1 cellular context compared by ENCODE assay signal in the genomic region with DNA sequence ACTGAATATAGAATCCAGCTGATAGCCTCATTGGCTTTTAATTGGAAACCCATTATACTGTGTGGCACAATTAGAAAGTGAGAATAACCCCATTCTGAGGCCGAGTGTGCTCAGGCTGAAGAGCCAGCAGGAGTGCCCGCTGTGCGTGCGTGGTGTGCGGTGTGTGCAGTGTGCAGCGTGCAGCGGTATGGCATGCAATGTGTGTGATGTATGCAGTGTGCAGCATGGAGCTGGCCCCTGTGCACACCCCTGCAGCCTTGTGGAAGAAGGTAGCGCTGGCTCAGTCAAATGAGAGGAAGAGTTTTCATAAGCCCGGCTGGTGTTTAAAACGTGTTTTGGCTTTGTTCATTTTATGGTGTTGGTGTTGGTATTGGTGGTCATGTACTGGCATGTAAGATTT.
TF ChIP-seq lines count a peak whose summit lies in the region.

No MANE protein-coding gene starts in this region.

TF ChIP-seq in GM23338, 12 proteins besides CTCF, POLR2A, EP300 and RAD21 (continued from another document):
- TF ChIP-seq, protein P1, sequence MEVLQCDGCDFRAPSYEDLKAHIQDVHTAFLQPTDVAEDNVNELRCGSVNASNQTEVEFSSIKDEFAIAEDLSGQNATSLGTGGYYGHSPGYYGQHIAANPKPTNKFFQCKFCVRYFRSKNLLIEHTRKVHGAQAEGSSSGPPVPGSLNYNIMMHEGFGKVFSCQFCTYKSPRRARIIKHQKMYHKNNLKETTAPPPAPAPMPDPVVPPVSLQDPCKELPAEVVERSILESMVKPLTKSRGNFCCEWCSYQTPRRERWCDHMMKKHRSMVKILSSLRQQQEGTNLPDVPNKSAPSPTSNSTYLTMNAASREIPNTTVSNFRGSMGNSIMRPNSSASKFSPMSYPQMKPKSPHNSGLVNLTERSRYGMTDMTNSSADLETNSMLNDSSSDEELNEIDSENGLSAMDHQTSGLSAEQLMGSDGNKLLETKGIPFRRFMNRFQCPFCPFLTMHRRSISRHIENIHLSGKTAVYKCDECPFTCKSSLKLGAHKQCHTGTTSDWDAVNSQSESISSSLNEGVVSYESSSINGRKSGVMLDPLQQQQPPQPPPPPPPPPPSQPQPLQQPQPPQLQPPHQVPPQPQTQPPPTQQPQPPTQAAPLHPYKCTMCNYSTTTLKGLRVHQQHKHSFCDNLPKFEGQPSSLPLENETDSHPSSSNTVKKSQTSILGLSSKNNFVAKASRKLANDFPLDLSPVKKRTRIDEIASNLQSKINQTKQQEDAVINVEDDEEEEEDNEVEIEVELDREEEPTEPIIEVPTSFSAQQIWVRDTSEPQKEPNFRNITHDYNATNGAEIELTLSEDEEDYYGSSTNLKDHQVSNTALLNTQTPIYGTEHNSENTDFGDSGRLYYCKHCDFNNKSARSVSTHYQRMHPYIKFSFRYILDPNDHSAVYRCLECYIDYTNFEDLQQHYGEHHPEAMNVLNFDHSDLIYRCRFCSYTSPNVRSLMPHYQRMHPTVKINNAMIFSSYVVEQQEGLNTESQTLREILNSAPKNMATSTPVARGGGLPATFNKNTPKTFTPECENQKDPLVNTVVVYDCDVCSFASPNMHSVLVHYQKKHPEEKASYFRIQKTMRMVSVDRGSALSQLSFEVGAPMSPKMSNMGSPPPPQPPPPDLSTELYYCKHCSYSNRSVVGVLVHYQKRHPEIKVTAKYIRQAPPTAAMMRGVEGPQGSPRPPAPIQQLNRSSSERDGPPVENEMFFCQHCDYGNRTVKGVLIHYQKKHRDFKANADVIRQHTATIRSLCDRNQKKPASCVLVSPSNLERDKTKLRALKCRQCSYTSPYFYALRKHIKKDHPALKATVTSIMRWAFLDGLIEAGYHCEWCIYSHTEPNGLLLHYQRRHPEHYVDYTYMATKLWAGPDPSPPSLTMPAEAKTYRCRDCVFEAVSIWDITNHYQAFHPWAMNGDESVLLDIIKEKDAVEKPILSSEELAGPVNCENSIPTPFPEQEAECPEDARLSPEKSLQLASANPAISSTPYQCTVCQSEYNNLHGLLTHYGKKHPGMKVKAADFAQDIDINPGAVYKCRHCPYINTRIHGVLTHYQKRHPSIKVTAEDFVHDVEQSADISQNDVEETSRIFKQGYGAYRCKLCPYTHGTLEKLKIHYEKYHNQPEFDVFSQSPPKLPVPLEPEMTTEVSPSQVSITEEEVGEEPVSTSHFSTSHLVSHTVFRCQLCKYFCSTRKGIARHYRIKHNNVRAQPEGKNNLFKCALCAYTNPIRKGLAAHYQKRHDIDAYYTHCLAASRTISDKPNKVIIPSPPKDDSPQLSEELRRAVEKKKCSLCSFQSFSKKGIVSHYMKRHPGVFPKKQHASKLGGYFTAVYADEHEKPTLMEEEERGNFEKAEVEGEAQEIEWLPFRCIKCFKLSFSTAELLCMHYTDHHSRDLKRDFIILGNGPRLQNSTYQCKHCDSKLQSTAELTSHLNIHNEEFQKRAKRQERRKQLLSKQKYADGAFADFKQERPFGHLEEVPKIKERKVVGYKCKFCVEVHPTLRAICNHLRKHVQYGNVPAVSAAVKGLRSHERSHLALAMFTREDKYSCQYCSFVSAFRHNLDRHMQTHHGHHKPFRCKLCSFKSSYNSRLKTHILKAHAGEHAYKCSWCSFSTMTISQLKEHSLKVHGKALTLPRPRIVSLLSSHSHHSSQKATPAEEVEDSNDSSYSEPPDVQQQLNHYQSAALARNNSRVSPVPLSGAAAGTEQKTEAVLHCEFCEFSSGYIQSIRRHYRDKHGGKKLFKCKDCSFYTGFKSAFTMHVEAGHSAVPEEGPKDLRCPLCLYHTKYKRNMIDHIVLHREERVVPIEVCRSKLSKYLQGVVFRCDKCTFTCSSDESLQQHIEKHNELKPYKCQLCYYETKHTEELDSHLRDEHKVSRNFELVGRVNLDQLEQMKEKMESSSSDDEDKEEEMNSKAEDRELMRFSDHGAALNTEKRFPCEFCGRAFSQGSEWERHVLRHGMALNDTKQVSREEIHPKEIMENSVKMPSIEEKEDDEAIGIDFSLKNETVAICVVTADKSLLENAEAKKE (CRISPR knock-in tag; IDR thresholded peaks at IDR 0.05): no peak
- TF ChIP-seq CREB1 (CRISPR knock-in tag; IDR thresholded peaks at IDR 0.05; ENCODE audit: low read depth) (no peak), ZNF114 (CRISPR knock-in tag; IDR thresholded peaks at IDR 0.05) (no peak), STAT1 (IDR thresholded peaks at IDR 0.05; ENCODE audit: unreplicated experiment) (no peak), NANOG (IDR thresholded peaks at IDR 0.05; ENCODE audit: borderline replicate concordance) (no peak), JUNB (IDR thresholded peaks at IDR 0.05; ENCODE audit: unreplicated experiment) (no peak), EZH2phosphoT487 (IDR thresholded peaks at IDR 0.05; ENCODE audit: unreplicated experiment) (no peak)
- TF ChIP-seq, protein P2, sequence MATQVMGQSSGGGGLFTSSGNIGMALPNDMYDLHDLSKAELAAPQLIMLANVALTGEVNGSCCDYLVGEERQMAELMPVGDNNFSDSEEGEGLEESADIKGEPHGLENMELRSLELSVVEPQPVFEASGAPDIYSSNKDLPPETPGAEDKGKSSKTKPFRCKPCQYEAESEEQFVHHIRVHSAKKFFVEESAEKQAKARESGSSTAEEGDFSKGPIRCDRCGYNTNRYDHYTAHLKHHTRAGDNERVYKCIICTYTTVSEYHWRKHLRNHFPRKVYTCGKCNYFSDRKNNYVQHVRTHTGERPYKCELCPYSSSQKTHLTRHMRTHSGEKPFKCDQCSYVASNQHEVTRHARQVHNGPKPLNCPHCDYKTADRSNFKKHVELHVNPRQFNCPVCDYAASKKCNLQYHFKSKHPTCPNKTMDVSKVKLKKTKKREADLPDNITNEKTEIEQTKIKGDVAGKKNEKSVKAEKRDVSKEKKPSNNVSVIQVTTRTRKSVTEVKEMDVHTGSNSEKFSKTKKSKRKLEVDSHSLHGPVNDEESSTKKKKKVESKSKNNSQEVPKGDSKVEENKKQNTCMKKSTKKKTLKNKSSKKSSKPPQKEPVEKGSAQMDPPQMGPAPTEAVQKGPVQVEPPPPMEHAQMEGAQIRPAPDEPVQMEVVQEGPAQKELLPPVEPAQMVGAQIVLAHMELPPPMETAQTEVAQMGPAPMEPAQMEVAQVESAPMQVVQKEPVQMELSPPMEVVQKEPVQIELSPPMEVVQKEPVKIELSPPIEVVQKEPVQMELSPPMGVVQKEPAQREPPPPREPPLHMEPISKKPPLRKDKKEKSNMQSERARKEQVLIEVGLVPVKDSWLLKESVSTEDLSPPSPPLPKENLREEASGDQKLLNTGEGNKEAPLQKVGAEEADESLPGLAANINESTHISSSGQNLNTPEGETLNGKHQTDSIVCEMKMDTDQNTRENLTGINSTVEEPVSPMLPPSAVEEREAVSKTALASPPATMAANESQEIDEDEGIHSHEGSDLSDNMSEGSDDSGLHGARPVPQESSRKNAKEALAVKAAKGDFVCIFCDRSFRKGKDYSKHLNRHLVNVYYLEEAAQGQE (IDR thresholded peaks at IDR 0.05; ENCODE audit: unreplicated experiment): no peak
- TF ChIP-seq, protein P3, sequence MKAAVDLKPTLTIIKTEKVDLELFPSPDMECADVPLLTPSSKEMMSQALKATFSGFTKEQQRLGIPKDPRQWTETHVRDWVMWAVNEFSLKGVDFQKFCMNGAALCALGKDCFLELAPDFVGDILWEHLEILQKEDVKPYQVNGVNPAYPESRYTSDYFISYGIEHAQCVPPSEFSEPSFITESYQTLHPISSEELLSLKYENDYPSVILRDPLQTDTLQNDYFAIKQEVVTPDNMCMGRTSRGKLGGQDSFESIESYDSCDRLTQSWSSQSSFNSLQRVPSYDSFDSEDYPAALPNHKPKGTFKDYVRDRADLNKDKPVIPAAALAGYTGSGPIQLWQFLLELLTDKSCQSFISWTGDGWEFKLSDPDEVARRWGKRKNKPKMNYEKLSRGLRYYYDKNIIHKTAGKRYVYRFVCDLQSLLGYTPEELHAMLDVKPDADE (IDR thresholded peaks at IDR 0.05): no peak
